1 cellular context compared by ENCODE assay signal in the genomic region with DNA sequence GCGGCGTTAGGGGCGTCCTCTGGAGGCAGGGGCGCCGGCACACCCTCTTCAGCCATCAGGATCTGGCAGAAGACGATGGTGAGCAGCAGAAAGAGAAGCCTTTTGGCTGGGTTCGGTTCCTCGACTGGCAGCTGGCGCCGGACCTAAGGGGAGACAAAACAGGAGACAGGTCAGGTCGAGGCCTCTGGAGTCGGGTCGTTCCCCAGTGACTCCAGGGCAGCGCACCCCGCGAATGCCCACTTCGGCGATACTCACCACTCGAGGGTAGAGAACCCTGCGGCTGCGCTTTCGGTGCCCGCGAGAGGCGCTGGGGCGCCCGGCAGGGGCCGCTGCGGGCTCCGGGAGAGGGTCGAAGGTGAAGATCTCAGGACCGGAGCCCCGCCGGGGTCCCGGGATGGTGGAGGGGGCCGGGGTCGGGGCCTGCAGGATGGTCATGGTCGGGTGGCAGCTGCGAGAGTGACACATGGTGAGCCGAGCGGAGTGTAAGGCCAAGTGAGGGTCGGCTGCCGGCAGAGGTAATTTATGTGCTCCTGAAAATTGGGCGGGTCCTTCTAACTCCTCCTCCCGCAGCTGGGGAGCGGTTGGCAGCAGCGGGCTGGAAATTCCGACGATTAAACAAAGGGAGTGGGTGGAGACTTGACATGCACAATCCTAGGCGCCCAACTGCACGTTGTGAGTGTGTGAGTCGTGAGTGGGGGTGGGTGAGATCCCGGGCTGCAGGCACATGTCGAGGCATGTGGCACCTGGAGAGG.
TF ChIP-seq lines count a peak whose summit lies in the region.

A gene with protein sequence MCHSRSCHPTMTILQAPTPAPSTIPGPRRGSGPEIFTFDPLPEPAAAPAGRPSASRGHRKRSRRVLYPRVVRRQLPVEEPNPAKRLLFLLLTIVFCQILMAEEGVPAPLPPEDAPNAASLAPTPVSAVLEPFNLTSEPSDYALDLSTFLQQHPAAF (minus strand): TSS at position 494 of the 752 bp plus-strand sequence. CDS start 29 bp downstream, at position 465.

TF ChIP-seq in HepG2, 621 proteins besides CTCF, POLR2A, EP300 and RAD21 (continued from another document and continues in another):
- peak; percentile 75 for TF ChIP-seq SAP130 (CRISPR knock-in tag; IDR thresholded peaks at IDR 0.05; ENCODE audit: low read depth)
- TF ChIP-seq HCFC1 (IDR thresholded peaks at IDR 0.05; ENCODE audit: low read depth, low read length), result peak; percentile 38; the same call in 1 of the 2 replicates
- TF ChIP-seq SSRP1 (CRISPR knock-in tag; IDR thresholded peaks at IDR 0.05), result no peak
- no peak for TF ChIP-seq TOPORS (CRISPR knock-in tag; IDR thresholded peaks at IDR 0.05)
- TF ChIP-seq, protein P1, sequence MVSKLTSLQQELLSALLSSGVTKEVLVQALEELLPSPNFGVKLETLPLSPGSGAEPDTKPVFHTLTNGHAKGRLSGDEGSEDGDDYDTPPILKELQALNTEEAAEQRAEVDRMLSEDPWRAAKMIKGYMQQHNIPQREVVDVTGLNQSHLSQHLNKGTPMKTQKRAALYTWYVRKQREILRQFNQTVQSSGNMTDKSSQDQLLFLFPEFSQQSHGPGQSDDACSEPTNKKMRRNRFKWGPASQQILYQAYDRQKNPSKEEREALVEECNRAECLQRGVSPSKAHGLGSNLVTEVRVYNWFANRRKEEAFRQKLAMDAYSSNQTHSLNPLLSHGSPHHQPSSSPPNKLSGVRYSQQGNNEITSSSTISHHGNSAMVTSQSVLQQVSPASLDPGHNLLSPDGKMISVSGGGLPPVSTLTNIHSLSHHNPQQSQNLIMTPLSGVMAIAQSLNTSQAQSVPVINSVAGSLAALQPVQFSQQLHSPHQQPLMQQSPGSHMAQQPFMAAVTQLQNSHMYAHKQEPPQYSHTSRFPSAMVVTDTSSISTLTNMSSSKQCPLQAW (CRISPR knock-in tag; IDR thresholded peaks at IDR 0.05), result peak; percentile 24; the same call in 1 of the 2 replicates
- peak; percentile 17; the same call in 1 of the 2 replicates for TF ChIP-seq TCF7 (IDR thresholded peaks at IDR 0.05; ENCODE audit: low read depth)
- no peak for TF ChIP-seq HHEX (CRISPR knock-in tag; IDR thresholded peaks at IDR 0.05)
- TF ChIP-seq, protein P2, sequence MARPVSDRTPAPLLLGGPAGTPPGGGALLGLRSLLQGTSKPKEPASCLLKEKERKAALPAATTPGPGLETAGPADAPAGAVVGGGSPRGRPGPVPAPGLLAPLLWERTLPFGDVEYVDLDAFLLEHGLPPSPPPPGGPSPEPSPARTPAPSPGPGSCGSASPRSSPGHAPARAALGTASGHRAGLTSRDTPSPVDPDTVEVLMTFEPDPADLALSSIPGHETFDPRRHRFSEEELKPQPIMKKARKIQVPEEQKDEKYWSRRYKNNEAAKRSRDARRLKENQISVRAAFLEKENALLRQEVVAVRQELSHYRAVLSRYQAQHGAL (CRISPR knock-in tag; IDR thresholded peaks at IDR 0.05; ENCODE audit: not compliant biosample characterization), result peak; percentile 82
- TF ChIP-seq DMAP1 (CRISPR knock-in tag; IDR thresholded peaks at IDR 0.05), result peak; percentile 59; the same call in 1 of the 2 replicates
- peak; percentile 8; the same call in 1 of the 2 replicates for TF ChIP-seq ZNF431 (CRISPR knock-in tag; IDR thresholded peaks at IDR 0.05; ENCODE audit: borderline replicate concordance, low read depth)
- TF ChIP-seq NFIB (CRISPR knock-in tag; IDR thresholded peaks at IDR 0.05; ENCODE audit: borderline replicate concordance), result no peak
- no peak for TF ChIP-seq ZNF30 (CRISPR knock-in tag; IDR thresholded peaks at IDR 0.05)
- TF ChIP-seq ZNF589 (CRISPR knock-in tag; conservative IDR thresholded peaks at IDR 0.05), result peak; percentile 56
- peak; percentile 90 for TF ChIP-seq ZFP41 (CRISPR knock-in tag; IDR thresholded peaks at IDR 0.05; ENCODE audit: borderline replicate concordance)
- TF ChIP-seq, protein P3, sequence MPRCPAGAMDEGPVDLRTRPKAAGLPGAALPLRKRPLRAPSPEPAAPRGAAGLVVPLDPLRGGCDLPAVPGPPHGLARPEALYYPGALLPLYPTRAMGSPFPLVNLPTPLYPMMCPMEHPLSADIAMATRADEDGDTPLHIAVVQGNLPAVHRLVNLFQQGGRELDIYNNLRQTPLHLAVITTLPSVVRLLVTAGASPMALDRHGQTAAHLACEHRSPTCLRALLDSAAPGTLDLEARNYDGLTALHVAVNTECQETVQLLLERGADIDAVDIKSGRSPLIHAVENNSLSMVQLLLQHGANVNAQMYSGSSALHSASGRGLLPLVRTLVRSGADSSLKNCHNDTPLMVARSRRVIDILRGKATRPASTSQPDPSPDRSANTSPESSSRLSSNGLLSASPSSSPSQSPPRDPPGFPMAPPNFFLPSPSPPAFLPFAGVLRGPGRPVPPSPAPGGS (CRISPR knock-in tag; IDR thresholded peaks at IDR 0.05), result no peak
- TF ChIP-seq ZNF713 (CRISPR knock-in tag; IDR thresholded peaks at IDR 0.05), result peak; percentile 70; the same call in 1 of the 2 replicates
- TF ChIP-seq ZFP82 (CRISPR knock-in tag; IDR thresholded peaks at IDR 0.05; ENCODE audit: borderline replicate concordance), result peak; percentile 90
- no peak for TF ChIP-seq PAWR (CRISPR knock-in tag; IDR thresholded peaks at IDR 0.05; ENCODE audit: borderline replicate concordance)
- TF ChIP-seq, protein P4, sequence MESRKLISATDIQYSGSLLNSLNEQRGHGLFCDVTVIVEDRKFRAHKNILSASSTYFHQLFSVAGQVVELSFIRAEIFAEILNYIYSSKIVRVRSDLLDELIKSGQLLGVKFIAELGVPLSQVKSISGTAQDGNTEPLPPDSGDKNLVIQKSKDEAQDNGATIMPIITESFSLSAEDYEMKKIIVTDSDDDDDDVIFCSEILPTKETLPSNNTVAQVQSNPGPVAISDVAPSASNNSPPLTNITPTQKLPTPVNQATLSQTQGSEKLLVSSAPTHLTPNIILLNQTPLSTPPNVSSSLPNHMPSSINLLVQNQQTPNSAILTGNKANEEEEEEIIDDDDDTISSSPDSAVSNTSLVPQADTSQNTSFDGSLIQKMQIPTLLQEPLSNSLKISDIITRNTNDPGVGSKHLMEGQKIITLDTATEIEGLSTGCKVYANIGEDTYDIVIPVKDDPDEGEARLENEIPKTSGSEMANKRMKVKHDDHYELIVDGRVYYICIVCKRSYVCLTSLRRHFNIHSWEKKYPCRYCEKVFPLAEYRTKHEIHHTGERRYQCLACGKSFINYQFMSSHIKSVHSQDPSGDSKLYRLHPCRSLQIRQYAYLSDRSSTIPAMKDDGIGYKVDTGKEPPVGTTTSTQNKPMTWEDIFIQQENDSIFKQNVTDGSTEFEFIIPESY (CRISPR knock-in tag; IDR thresholded peaks at IDR 0.05), result no peak
- TF ChIP-seq, protein P5, sequence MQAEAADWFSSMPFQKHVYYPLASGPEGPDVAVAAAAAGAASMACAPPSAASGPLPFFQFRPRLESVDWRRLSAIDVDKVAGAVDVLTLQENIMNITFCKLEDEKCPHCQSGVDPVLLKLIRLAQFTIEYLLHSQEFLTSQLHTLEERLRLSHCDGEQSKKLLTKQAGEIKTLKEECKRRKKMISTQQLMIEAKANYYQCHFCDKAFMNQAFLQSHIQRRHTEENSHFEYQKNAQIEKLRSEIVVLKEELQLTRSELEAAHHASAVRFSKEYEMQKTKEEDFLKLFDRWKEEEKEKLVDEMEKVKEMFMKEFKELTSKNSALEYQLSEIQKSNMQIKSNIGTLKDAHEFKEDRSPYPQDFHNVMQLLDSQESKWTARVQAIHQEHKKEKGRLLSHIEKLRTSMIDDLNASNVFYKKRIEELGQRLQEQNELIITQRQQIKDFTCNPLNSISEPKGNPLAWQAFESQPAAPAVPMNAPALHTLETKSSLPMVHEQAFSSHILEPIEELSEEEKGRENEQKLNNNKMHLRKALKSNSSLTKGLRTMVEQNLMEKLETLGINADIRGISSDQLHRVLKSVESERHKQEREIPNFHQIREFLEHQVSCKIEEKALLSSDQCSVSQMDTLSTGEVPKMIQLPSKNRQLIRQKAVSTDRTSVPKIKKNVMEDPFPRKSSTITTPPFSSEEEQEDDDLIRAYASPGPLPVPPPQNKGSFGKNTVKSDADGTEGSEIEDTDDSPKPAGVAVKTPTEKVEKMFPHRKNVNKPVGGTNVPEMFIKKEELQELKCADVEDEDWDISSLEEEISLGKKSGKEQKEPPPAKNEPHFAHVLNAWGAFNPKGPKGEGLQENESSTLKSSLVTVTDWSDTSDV (CRISPR knock-in tag; IDR thresholded peaks at IDR 0.05), result peak; percentile 73; the same call in 1 of the 2 replicates
- TF ChIP-seq, protein P6, sequence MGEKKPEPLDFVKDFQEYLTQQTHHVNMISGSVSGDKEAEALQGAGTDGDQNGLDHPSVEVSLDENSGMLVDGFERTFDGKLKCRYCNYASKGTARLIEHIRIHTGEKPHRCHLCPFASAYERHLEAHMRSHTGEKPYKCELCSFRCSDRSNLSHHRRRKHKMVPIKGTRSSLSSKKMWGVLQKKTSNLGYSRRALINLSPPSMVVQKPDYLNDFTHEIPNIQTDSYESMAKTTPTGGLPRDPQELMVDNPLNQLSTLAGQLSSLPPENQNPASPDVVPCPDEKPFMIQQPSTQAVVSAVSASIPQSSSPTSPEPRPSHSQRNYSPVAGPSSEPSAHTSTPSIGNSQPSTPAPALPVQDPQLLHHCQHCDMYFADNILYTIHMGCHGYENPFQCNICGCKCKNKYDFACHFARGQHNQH (CRISPR knock-in tag; IDR thresholded peaks at IDR 0.05), result peak; percentile 91
- peak; percentile 44; the same call in 1 of the 2 replicates for TF ChIP-seq XBP1 (CRISPR knock-in tag; IDR thresholded peaks at IDR 0.05)
- peak; percentile 70 for TF ChIP-seq NR2F6 (IDR thresholded peaks at IDR 0.05)
- TF ChIP-seq NR2F6 (CRISPR knock-in tag; IDR thresholded peaks at IDR 0.05), result peak; percentile 75
- TF ChIP-seq DR1 (CRISPR knock-in tag; IDR thresholded peaks at IDR 0.05), result peak; percentile 99
- TF ChIP-seq ZNF652 (CRISPR knock-in tag; IDR thresholded peaks at IDR 0.05; ENCODE audit: borderline replicate concordance, low read depth), result peak; percentile 28; the same call in 1 of the 2 replicates
- peak; percentile 99 for TF ChIP-seq ZNF235 (CRISPR knock-in tag; IDR thresholded peaks at IDR 0.05; ENCODE audit: borderline replicate concordance)
- TF ChIP-seq, protein P7, sequence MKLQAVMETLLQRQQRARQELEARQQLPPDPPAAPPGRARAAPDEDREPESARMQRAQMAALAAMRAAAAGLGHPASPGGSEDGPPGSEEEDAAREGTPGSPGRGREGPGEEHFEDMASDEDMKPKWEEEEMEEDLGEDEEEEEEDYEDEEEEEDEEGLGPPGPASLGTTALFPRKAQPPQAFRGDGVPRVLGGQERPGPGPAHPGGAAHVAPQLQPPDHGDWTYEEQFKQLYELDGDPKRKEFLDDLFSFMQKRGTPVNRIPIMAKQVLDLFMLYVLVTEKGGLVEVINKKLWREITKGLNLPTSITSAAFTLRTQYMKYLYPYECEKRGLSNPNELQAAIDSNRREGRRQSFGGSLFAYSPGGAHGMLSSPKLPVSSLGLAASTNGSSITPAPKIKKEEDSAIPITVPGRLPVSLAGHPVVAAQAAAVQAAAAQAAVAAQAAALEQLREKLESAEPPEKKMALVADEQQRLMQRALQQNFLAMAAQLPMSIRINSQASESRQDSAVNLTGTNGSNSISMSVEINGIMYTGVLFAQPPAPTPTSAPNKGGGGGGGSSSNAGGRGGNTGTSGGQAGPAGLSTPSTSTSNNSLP (IDR thresholded peaks at IDR 0.05; ENCODE audit: low read depth, low read length), result 0 out of 2 replicates have a peak, but pooled peaks have one; percentile 28
- TF ChIP-seq ZFAT (CRISPR knock-in tag; conservative IDR thresholded peaks at IDR 0.05), result no peak; the same call in 1 of the 2 replicates
- TF ChIP-seq CEBPB (IDR thresholded peaks at IDR 0.05; ENCODE audit: borderline replicate concordance, low read depth, low read length), result no peak
- no peak for TF ChIP-seq ZFP36 (IDR thresholded peaks at IDR 0.05; ENCODE audit: borderline replicate concordance, low read depth, low read length, partially characterized antibody)
- peak; percentile 90 for TF ChIP-seq GTF2F1 (IDR thresholded peaks at IDR 0.05; ENCODE audit: low read length)
- no peak for TF ChIP-seq TEAD2 (CRISPR knock-in tag; IDR thresholded peaks at IDR 0.05)
- no peak for TF ChIP-seq ZNF775 (CRISPR knock-in tag; IDR thresholded peaks at IDR 0.05; ENCODE audit: borderline replicate concordance)
- peak; percentile 97 for TF ChIP-seq ZNF878 (CRISPR knock-in tag; IDR thresholded peaks at IDR 0.05)
- no peak for TF ChIP-seq NFYC (CRISPR knock-in tag; IDR thresholded peaks at IDR 0.05)
- TF ChIP-seq MXD4 (CRISPR knock-in tag; IDR thresholded peaks at IDR 0.05), result peak; percentile 89
- TF ChIP-seq, protein P8, sequence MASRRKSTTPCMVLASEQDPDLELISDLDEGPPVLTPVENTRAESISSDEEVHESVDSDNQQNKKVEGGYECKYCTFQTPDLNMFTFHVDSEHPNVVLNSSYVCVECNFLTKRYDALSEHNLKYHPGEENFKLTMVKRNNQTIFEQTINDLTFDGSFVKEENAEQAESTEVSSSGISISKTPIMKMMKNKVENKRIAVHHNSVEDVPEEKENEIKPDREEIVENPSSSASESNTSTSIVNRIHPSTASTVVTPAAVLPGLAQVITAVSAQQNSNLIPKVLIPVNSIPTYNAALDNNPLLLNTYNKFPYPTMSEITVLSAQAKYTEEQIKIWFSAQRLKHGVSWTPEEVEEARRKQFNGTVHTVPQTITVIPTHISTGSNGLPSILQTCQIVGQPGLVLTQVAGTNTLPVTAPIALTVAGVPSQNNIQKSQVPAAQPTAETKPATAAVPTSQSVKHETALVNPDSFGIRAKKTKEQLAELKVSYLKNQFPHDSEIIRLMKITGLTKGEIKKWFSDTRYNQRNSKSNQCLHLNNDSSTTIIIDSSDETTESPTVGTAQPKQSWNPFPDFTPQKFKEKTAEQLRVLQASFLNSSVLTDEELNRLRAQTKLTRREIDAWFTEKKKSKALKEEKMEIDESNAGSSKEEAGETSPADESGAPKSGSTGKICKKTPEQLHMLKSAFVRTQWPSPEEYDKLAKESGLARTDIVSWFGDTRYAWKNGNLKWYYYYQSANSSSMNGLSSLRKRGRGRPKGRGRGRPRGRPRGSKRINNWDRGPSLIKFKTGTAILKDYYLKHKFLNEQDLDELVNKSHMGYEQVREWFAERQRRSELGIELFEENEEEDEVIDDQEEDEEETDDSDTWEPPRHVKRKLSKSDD (CRISPR knock-in tag; IDR thresholded peaks at IDR 0.05; ENCODE audit: low read depth), result peak; percentile 1; the same call in 1 of the 2 replicates
- TF ChIP-seq, protein P9, sequence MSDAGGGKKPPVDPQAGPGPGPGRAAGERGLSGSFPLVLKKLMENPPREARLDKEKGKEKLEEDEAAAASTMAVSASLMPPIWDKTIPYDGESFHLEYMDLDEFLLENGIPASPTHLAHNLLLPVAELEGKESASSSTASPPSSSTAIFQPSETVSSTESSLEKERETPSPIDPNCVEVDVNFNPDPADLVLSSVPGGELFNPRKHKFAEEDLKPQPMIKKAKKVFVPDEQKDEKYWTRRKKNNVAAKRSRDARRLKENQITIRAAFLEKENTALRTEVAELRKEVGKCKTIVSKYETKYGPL (CRISPR knock-in tag; IDR thresholded peaks at IDR 0.05), result peak; percentile 68; the same call in 1 of the 2 replicates
- TF ChIP-seq, protein P10, sequence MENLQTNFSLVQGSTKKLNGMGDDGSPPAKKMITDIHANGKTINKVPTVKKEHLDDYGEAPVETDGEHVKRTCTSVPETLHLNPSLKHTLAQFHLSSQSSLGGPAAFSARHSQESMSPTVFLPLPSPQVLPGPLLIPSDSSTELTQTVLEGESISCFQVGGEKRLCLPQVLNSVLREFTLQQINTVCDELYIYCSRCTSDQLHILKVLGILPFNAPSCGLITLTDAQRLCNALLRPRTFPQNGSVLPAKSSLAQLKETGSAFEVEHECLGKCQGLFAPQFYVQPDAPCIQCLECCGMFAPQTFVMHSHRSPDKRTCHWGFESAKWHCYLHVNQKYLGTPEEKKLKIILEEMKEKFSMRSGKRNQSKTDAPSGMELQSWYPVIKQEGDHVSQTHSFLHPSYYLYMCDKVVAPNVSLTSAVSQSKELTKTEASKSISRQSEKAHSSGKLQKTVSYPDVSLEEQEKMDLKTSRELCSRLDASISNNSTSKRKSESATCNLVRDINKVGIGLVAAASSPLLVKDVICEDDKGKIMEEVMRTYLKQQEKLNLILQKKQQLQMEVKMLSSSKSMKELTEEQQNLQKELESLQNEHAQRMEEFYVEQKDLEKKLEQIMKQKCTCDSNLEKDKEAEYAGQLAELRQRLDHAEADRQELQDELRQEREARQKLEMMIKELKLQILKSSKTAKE (CRISPR knock-in tag; IDR thresholded peaks at IDR 0.05; ENCODE audit: borderline replicate concordance), result peak; percentile 72; the same call in 1 of the 2 replicates
